ENCODE assay signal across 9 cellular contexts in the genomic region with DNA sequence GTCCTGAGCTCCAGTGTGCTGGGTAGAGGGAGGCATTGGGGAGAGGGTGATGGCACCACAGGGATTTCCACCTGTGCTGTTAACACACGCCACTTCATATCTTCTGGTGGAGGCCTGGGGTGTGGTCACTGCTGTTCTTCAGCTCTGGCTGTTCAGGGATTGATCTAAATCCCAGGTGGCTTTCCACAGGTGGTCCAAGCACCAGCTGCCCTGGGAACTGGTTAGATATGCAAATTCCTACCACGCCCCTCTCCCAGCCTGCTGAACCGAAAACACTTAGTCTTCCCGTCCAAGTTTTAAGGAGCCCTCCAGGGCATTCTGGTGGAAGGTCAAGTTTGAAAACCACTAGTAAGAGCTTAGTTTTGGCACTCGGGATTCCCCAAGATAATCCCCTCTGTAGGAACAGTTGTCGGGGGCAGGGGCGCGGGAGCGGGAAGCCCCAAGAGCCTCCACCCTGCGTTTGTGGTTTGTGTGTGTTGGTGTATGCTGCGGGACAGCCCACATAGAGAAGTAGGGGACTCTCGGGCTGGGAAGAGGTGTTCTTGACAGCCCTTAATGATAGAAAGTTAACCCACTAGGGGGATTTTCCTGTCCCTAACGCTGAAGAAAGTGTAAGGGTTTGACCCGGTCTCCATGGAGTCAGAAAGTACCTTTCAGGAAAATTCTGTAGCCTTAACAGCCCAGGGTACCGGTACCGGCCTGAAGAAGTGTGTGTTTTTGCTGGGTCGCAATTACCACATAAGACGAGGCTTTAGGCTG. TPM values are rescaled to one million over a fixed set of nuclear protein-coding genes. Genes with fewer than 3 reads are reported as not detected.
A peak's percentile ranks its signal among the peaks of the same experiment; 100 is the strongest.
DNase-seq lines count a peak whose midpoint lies in the region; ATAC-seq and TF ChIP-seq lines count a peak whose summit lies in the region.
"Had no signal": no experiment of that assay in that cellular context is flagged by ENCODE, and none has a peak within 500 bp of the region (broad histone marks: within the 10 kb centered on the region; RNA-seq: fewer than 3 reads in every experiment).

No MANE protein-coding gene starts in this region.

- H3K27ac Mint-ChIP-seq in activated CD4-positive, alpha-beta memory T cell treated with anti-CD3 and anti-CD28 coated beads for 36 hours: no peak overlapping the region

- intact Hi-C loops in heart right ventricle (cut with DNase I): loop anchor here in 6 of 10 donors (1.0 to 10.0 kb wide), 6 partner anchors 13 to 99 kb away; no protein-coding TSS in a partner anchor
- intact Hi-C loops in activated CD4-positive, alpha-beta memory T cell treated with anti-CD3 and anti-CD28 coated beads for 36 hours (cut with micrococcal nuclease): loop anchor here (1.0 kb wide), 2 partner anchors 14 to 41 kb away; a partner anchor contains a TSS

- no peaks in the 10 kb centered on the region for H3K9me3 Mint-ChIP-seq in activated CD4-positive, alpha-beta memory T cell treated with anti-CD3 and anti-CD28 coated beads for 36 hours

- no peaks in the 10 kb centered on the region for H3K9me2 ChIP-seq in MM.1S (replicated peaks; ENCODE audit: insufficient read depth, low read length)

- H3K27me3 ChIP-seq in MM.1S (replicated peaks; ENCODE audit: insufficient read depth, low read length): no peaks in the 10 kb centered on the region
- no peaks in the 10 kb centered on the region for H3K27me3 ChIP-seq in heart right ventricle
- no peaks in the 10 kb centered on the region for H3K27me3 ChIP-seq in smooth muscle cell (ENCODE audit: low read depth)

- H3F3A ChIP-seq in MM.1S (ENCODE audit: insufficient read depth, low read length): peaks cover 32% of the 10 kb centered on the region
- peaks cover 6% of the 10 kb centered on the region for H3F3A ChIP-seq in smooth muscle cell (ENCODE audit: low read depth)

- no peak overlapping the region for H3K4me3 Mint-ChIP-seq in activated CD4-positive, alpha-beta memory T cell treated with anti-CD3 and anti-CD28 coated beads for 36 hours

- H3K36me3 Mint-ChIP-seq in activated CD4-positive, alpha-beta memory T cell treated with anti-CD3 and anti-CD28 coated beads for 36 hours: no peaks in the 10 kb centered on the region

- POLR2A ChIA-PET in activated CD4-positive, alpha-beta memory T cell treated with anti-CD3 and anti-CD28 coated beads for 36 hours (lab: Charles Lee): no interaction called here

- H3K4me2 ChIP-seq in MM.1S (ENCODE audit: low read depth, low read length): peak overlapping the region; percentile 16; the same call in 1 of the 2 replicates
- H3K4me2 ChIP-seq in smooth muscle cell: peak overlapping the region; percentile 90

- 60 to 62% methylated on average over 18 of the region's 18 CpGs for WGBS in heart right ventricle, 2 donors
- 65% methylated on average over 18 of the region's 18 CpGs for WGBS in smooth muscle cell (ENCODE audit: low lambda C conversion rate)

- no peak for DNase-seq in MM.1S
- DNase-seq in heart right ventricle: no peak
- DNase-seq in smooth muscle cell (lab: John Stamatoyannopoulos, UW; ENCODE audit: unreplicated experiment): no peak
- DNase-seq in activated CD4-positive, alpha-beta memory T cell treated with anti-CD3 and anti-CD28 coated beads for 36 hours: no peak
- no peak for DNase-seq in NCI-H524 treated with DMSO at 0.1 percent for 48 hours (lab: John Stamatoyannopoulos, UW)
- DNase-seq in NCI-H226: no peak
- DNase-seq: activated CD4-positive, alpha-beta T cell treated with anti-CD3 and anti-CD28 coated beads, Interleukin-2, amount 50 U/mL, for 4 hours had no signal

- H3K4me1 Mint-ChIP-seq in activated CD4-positive, alpha-beta memory T cell treated with anti-CD3 and anti-CD28 coated beads for 36 hours (ENCODE audit: low read depth): peaks cover 9% of the 10 kb centered on the region

- H4K20me1 ChIP-seq in MM.1S (ENCODE audit: insufficient read depth, low read length) (no peaks in the 10 kb centered on the region), smooth muscle cell (ENCODE audit: low read depth) (no peaks in the 10 kb centered on the region)

- peak overlapping the region; percentile 38; the same call in 1 of the 2 replicates for H3K27ac ChIP-seq in MM.1S (ENCODE audit: low read length)
- H3K27ac ChIP-seq in heart right ventricle: peak overlapping the region; percentile 42 to 97 (median 91)
- H3K27ac ChIP-seq in smooth muscle cell (ENCODE audit: low read depth): no peak overlapping the region

- H3K4me3 ChIP-seq in MM.1S (ENCODE audit: low read length) (no peak overlapping the region), heart right ventricle (no peak overlapping the region), smooth muscle cell (no peak overlapping the region)

- H3K9me3 ChIP-seq in MM.1S (replicated peaks; ENCODE audit: insufficient read depth, low read length) (no peaks in the 10 kb centered on the region), heart right ventricle (no peaks in the 10 kb centered on the region), smooth muscle cell (replicated peaks; ENCODE audit: low read depth) (no peaks in the 10 kb centered on the region)

- H3K36me3 ChIP-seq in MM.1S (replicated peaks; ENCODE audit: insufficient read depth, low read length) (peaks cover 14% of the 10 kb centered on the region), heart right ventricle (peaks cover 0 to 68% (median 21%) of the 10 kb centered on the region in 9 donors), smooth muscle cell (ENCODE audit: low read depth) (no peaks in the 10 kb centered on the region)

- H3K79me2 ChIP-seq in MM.1S (ENCODE audit: low read length) (peaks cover 63% of the 10 kb centered on the region), smooth muscle cell (ENCODE audit: low read depth) (no peaks in the 10 kb centered on the region)

- TF ChIP-seq CTCF in MM.1S (IDR thresholded peaks at IDR 0.05; ENCODE audit: low read length): no peak
- no peak for TF ChIP-seq CTCF in heart right ventricle (IDR thresholded peaks at IDR 0.05)
- TF ChIP-seq CTCF in smooth muscle cell (IDR thresholded peaks at IDR 0.05; ENCODE audit: borderline replicate concordance, insufficient read depth, poor library complexity, severe bottlenecking): no peak

- H2AFZ ChIP-seq in MM.1S (ENCODE audit: low read length): no peak overlapping the region
- H2AFZ ChIP-seq in smooth muscle cell (ENCODE audit: low read depth): no peak overlapping the region

- H3K9ac ChIP-seq in MM.1S (ENCODE audit: low read length) (peak overlapping the region; percentile 0; the same call in 1 of the 2 replicates), smooth muscle cell (ENCODE audit: low read depth) (no peak overlapping the region)

- CTCF ChIA-PET in activated CD4-positive, alpha-beta memory T cell treated with anti-CD3 and anti-CD28 coated beads for 36 hours (lab: Charles Lee): interaction anchor here (0.9 to 2.3 kb wide), 3 partner anchors 12 to 41 kb away, joined by 3 to 28 read pairs (median 3); no protein-coding TSS in a partner anchor

- ATAC-seq in GM19023 (IDR thresholded peaks at IDR 0.05; ENCODE audit: unreplicated experiment) (peak; percentile 22), heart right ventricle (no peak), GM18498 (IDR thresholded peaks at IDR 0.05; ENCODE audit: unreplicated experiment) (no peak)

- H3K4me1 ChIP-seq in MM.1S (ENCODE audit: low read length) (peaks cover 58% of the 10 kb centered on the region), heart right ventricle (peaks cover 33 to 87% (median 72%) of the 10 kb centered on the region in 9 donors), smooth muscle cell (ENCODE audit: low read depth) (peaks cover 10% of the 10 kb centered on the region)

- no peaks in the 10 kb centered on the region for H3K27me3 Mint-ChIP-seq in activated CD4-positive, alpha-beta memory T cell treated with anti-CD3 and anti-CD28 coated beads for 36 hours

RNA-seq across cellular contexts. Expression of a gene that starts 5.1 kb away (rescaled TPM):
- total RNA-seq in heart right ventricle (100 to 1,000 TPM in 1 of 10 donors, 10 to 100 TPM in 9; 10.0 to 172 (median 23.8) TPM), smooth muscle cell (10.1 and 13.2 TPM in 2 replicates)
- polyA plus RNA-seq in heart right ventricle (10 to 100 TPM; 27.6 to 40.3 TPM), smooth muscle cell (12.9 and 18.8 TPM in 2 replicates)
- total RNA-seq in activated CD4-positive, alpha-beta memory T cell treated with anti-CD3 and anti-CD28 coated beads for 36 hours: under 1 TPM; 0.34 to 0.40 TPM

RNA-seq across cellular contexts. Expression of a gene that starts 13.9 kb away (rescaled TPM):
- 100 to 1,000 TPM in 2 of 10 donors, 10 to 100 TPM in 8; 73.3 to 120 (median 79.9) TPM for total RNA-seq in heart right ventricle
- polyA plus RNA-seq in heart right ventricle: 10 to 100 TPM; 41.2 to 89.4 TPM
- total RNA-seq in smooth muscle cell: 6.5 and 8.3 TPM in 2 replicates
- 13.0 and 14.8 TPM in 2 replicates for polyA plus RNA-seq in smooth muscle cell
- total RNA-seq in activated CD4-positive, alpha-beta memory T cell treated with anti-CD3 and anti-CD28 coated beads for 36 hours: 1 to 10 TPM in 1 of 2 experiments, under 1 TPM in 1; 0.77 to 1.1 TPM

RNA-seq across cellular contexts. Expression of a gene that starts 27.2 kb away (rescaled TPM):
- total RNA-seq in heart right ventricle (10 to 100 TPM; 11.0 to 17.2 (median 15.4) TPM), smooth muscle cell (38.9 and 42.6 TPM in 2 replicates)
- polyA plus RNA-seq in heart right ventricle (10 to 100 TPM; 16.2 to 16.3 TPM), smooth muscle cell (30.7 and 31.3 TPM in 2 replicates)
- 10 to 100 TPM; 19.3 to 19.9 TPM for total RNA-seq in activated CD4-positive, alpha-beta memory T cell treated with anti-CD3 and anti-CD28 coated beads for 36 hours
